ENCODE assay signal across 14 cellular contexts in genomic region chr12:10884086-10884725, GRCh38. TPM values are rescaled to one million over a fixed set of nuclear protein-coding genes. Genes with fewer than 3 reads are reported as not detected.
DNase-seq lines count a peak whose midpoint lies in the region; ATAC-seq and TF ChIP-seq lines count a peak whose summit lies in the region.
"Had no signal": no experiment of that assay in that cellular context is flagged by ENCODE, and none has a peak within 500 bp of the region (broad histone marks: within the 10 kb centered on the region; RNA-seq: fewer than 3 reads in every experiment).

TSS of gene PRH1 (minus strand) at chr12:10884255. CDS start at chr12:10884217, 38 bp downstream.

- no peaks in the 10 kb centered on the region for H3K27me3 ChIP-seq in CD4-positive, alpha-beta memory T cell (ENCODE audit: insufficient read depth, low read length)
- no peaks in the 10 kb centered on the region for H3K27me3 ChIP-seq in Peyer's patch
- H3K27me3 ChIP-seq in gastroesophageal sphincter = no peaks in the 10 kb centered on the region
- no peaks in the 10 kb centered on the region for H3K27me3 ChIP-seq in psoas muscle (ENCODE audit: insufficient read depth in 3 of 3, low read length in 2 of 3)
- H3K27me3 ChIP-seq: BLaER1 treated with 17β-estradiol and CSF1 and Interleukin-3, amounts not matched to agents 10 nM and 100 nM had no signal

- intact Hi-C loops in CD4-positive, alpha-beta memory T cell (cut with micrococcal nuclease) = no loop called here
- intact Hi-C loops in posterior vena cava (cut with DNase I) (no loop called here), psoas muscle (cut with DNase I) (no loop called here), CD14-positive monocyte (cut with micrococcal nuclease) (no loop called here)

- H3K27me3 Mint-ChIP-seq in CD4-positive, alpha-beta memory T cell = no peaks in the 10 kb centered on the region
- no peaks in the 10 kb centered on the region for H3K27me3 Mint-ChIP-seq in CD14-positive monocyte (ENCODE audit: low read depth in 3 of 3)

- H3K4me3 ChIP-seq in CD4-positive, alpha-beta memory T cell (ENCODE audit: low read length in 2 of 2) = no peak within 1 kb of the TSS
- no peak within 1 kb of the TSS for H3K4me3 ChIP-seq in Peyer's patch
- no peak within 1 kb of the TSS for H3K4me3 ChIP-seq in gastroesophageal sphincter
- H3K4me3 ChIP-seq in psoas muscle = no peak within 1 kb of the TSS
- H3K4me3 ChIP-seq: BLaER1 treated with 17β-estradiol and CSF1 and Interleukin-3, amounts not matched to agents 10 nM and 100 nM; skin epidermis had no signal

- no peak for ATAC-seq in gastroesophageal sphincter
- no peak for ATAC-seq in psoas muscle
- ATAC-seq in GM19397 (IDR thresholded peaks at IDR 0.05; ENCODE audit: unreplicated experiment) = no peak

- TF ChIP-seq EP300 in gastroesophageal sphincter (IDR thresholded peaks at IDR 0.05) = no peak

- no peak for DNase-seq in CD4-positive, alpha-beta memory T cell
- no peak for DNase-seq in Peyer's patch
- DNase-seq in posterior vena cava (ENCODE audit: low spot score) = no peak
- no peak for DNase-seq in NCI-H446 treated with DMSO at 0.1 percent for 48 hours (lab: John Stamatoyannopoulos, UW)
- DNase-seq in psoas muscle = no peak
- no peak for DNase-seq in CD14-positive monocyte (ENCODE audit: low spot score)
- DNase-seq: GDM1, KG1, mesendoderm, NCI-H187 had no signal

- no peak within 1 kb of the TSS for H3K4me3 Mint-ChIP-seq in CD4-positive, alpha-beta memory T cell
- no peak within 1 kb of the TSS for H3K4me3 Mint-ChIP-seq in CD14-positive monocyte

- no peaks in the 10 kb centered on the region for H3K4me1 ChIP-seq in CD4-positive, alpha-beta memory T cell (ENCODE audit: insufficient read depth, low read length)
- H3K4me1 ChIP-seq in Peyer's patch (no peaks in the 10 kb centered on the region), gastroesophageal sphincter (no peaks in the 10 kb centered on the region), psoas muscle (no peaks in the 10 kb centered on the region)
- H3K4me1 ChIP-seq: BLaER1 treated with 17β-estradiol and CSF1 and Interleukin-3, amounts not matched to agents 10 nM and 100 nM had no signal

- H3K27ac Mint-ChIP-seq in CD4-positive, alpha-beta memory T cell = peak within 1 kb of the TSS in 1 of 7 donors; percentile 4
- H3K27ac Mint-ChIP-seq in CD14-positive monocyte = no peak within 1 kb of the TSS

- CTCF ChIA-PET in CD4-positive, alpha-beta memory T cell (lab: Charles Lee; ENCODE audit: partially characterized antibody) = no interaction called here

- peaks cover 11 to 55% of the 10 kb centered on the region in 2 donors for H3K36me3 Mint-ChIP-seq in CD4-positive, alpha-beta memory T cell
- H3K36me3 Mint-ChIP-seq in CD14-positive monocyte = no peaks in the 10 kb centered on the region

- no peaks in the 10 kb centered on the region for H3K9me3 ChIP-seq in CD4-positive, alpha-beta memory T cell (ENCODE audit: control insufficient read depth in 1 of 2, low read length in 2 of 2)
- no peaks in the 10 kb centered on the region for H3K9me3 ChIP-seq in Peyer's patch
- no peaks in the 10 kb centered on the region for H3K9me3 ChIP-seq in gastroesophageal sphincter
- no peaks in the 10 kb centered on the region for H3K9me3 ChIP-seq in psoas muscle
- H3K9me3 ChIP-seq: BLaER1 treated with 17β-estradiol and CSF1 and Interleukin-3, amounts not matched to agents 10 nM and 100 nM had no signal

- TF ChIP-seq POLR2A in Peyer's patch (IDR thresholded peaks at IDR 0.05) = no peak
- no peak for TF ChIP-seq POLR2A in gastroesophageal sphincter (IDR thresholded peaks at IDR 0.05)

- no peak for TF ChIP-seq CTCF in Peyer's patch (IDR thresholded peaks at IDR 0.05)
- no peak for TF ChIP-seq CTCF in gastroesophageal sphincter (IDR thresholded peaks at IDR 0.05)
- no peak for TF ChIP-seq CTCF in psoas muscle (IDR thresholded peaks at IDR 0.05)
- no peak for TF ChIP-seq CTCF in CD14-positive monocyte (IDR thresholded peaks at IDR 0.05)

- WGBS in gastroesophageal sphincter (ENCODE audit: low coverage in 1 of 2), 2 donors = 81 to 92% methylated on average over 2 to 3 of the region's 6 CpGs
- 94 to 95% (median 94%) methylated on average over 6 of the region's 6 CpGs for WGBS in psoas muscle, 3 donors

- H3K27ac ChIP-seq in CD4-positive, alpha-beta memory T cell (ENCODE audit: low read depth, low read length) = no peak within 1 kb of the TSS
- H3K27ac ChIP-seq in Peyer's patch (no peak within 1 kb of the TSS), gastroesophageal sphincter (no peak within 1 kb of the TSS), psoas muscle (no peak within 1 kb of the TSS)
- H3K27ac ChIP-seq: BLaER1 treated with 17β-estradiol and CSF1 and Interleukin-3, amounts not matched to agents 10 nM and 100 nM; skin epidermis had no signal

- peaks cover 0 to 3% (median 0%) of the 10 kb centered on the region in 8 donors for H3K9me3 Mint-ChIP-seq in CD4-positive, alpha-beta memory T cell
- H3K9me3 Mint-ChIP-seq in CD14-positive monocyte = peaks cover 0 to 2% (median 0%) of the 10 kb centered on the region in 7 donors

- H3K36me3 ChIP-seq in CD4-positive, alpha-beta memory T cell (ENCODE audit: insufficient read depth, low read length) = no peaks in the 10 kb centered on the region
- H3K36me3 ChIP-seq in Peyer's patch = no peaks in the 10 kb centered on the region
- H3K36me3 ChIP-seq in gastroesophageal sphincter = peaks cover 0 to 17% of the 10 kb centered on the region in 2 donors
- H3K36me3 ChIP-seq in psoas muscle (ENCODE audit: insufficient read depth in 1 of 2, low read depth in 1 of 2) = peaks cover 0 to 16% of the 10 kb centered on the region in 2 donors

- POLR2A ChIA-PET in CD4-positive, alpha-beta memory T cell (lab: Charles Lee; ENCODE audit: partially characterized antibody) = no interaction called here

- H3K4me1 Mint-ChIP-seq in CD4-positive, alpha-beta memory T cell = no peaks in the 10 kb centered on the region
- H3K4me1 Mint-ChIP-seq in CD14-positive monocyte = no peaks in the 10 kb centered on the region

RNA-seq across cellular contexts. Expression of gene PRH1, which starts in this region (rescaled TPM):
- 10 to 100 TPM; 15.3 to 18.0 TPM for total RNA-seq in CD4-positive, alpha-beta memory T cell
- 10 to 100 TPM in 1 of 2 donors, 1 to 10 TPM in 1; 1.2 to 13.3 TPM for polyA plus RNA-seq in CD4-positive, alpha-beta memory T cell
- 10 to 100 TPM; 42.5 to 98.2 (median 47.7) TPM for total RNA-seq in Peyer's patch
- 10 to 100 TPM in 3 of 4 donors, 1 to 10 TPM in 1; 3.6 to 32.3 (median 18.3) TPM for total RNA-seq in gastroesophageal sphincter
- 10 to 100 TPM; 13.5 to 19.2 TPM for total RNA-seq in posterior vena cava
- 1 to 10 TPM; 3.0 to 6.1 (median 4.4) TPM for total RNA-seq in psoas muscle
- polyA plus RNA-seq in psoas muscle = 1 to 10 TPM in 2 of 3 donors, under 1 TPM in 1; 0.59 to 3.0 (median 1.2) TPM
- polyA plus RNA-seq in CD14-positive monocyte = 1 to 10 TPM; 1.9 to 2.9 TPM
